In the genomic region with DNA sequence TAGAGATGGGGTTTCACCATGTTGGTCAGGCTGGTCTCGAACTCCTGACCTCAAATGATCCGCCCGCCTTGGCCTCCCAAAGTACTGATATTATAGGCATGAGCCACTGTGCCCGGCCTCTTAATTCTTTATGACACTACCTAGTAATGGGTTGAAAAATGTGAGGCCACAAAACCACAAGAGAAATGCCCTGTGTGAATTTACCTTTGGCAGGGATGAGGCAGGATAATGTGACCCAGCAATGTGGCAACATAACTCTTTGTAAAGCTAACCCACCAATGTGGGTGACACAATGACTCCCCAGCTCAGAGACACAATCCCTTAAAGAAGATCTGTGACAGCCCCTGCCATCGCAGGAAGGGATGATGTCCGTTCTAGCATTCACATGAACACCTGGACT, we compare ENCODE assay signal across 23 cellular contexts.
DNase-seq lines count a peak whose midpoint lies in the region; ATAC-seq and TF ChIP-seq lines count a peak whose summit lies in the region.
"Had no signal": no experiment of that assay in that cellular context is flagged by ENCODE, and none has a peak within 500 bp of the region (broad histone marks: within the 10 kb centered on the region; RNA-seq: fewer than 3 reads in every experiment).

No MANE protein-coding gene starts in this region.

- H3K56ac ChIP-seq in IMR-90 (ENCODE audit: extremely low read depth, insufficient read depth, low read length) = no peak overlapping the region

- dilution Hi-C loops in IMR-90 (cut with HindIII; ENCODE audit: low sequenced_read_pairs, unreplicated experiment) = no loop called here

- H4K91ac ChIP-seq in IMR-90 (ENCODE audit: insufficient read depth, low read depth, low read length) = no peak overlapping the region

- ATAC-seq in IMR-90 (ENCODE audit: low read depth) (no peak), GM18861 (IDR thresholded peaks at IDR 0.05; ENCODE audit: unreplicated experiment) (no peak)
- ATAC-seq: GM12878 had no signal

- BruUV-seq in IMR-90 (replicated peaks; lab: Mats Ljungman, UMichigan) = no TSS peak

- no peak overlapping the region for H2BK15ac ChIP-seq in IMR-90 (ENCODE audit: low read depth, low read length)

- H3K36me3 ChIP-seq in IMR-90 (ENCODE audit: control insufficient read depth, insufficient read depth, low read length) (no peaks in the 10 kb centered on the region), left ventricle myocardium inferior (no peaks in the 10 kb centered on the region)
- H3K36me3 ChIP-seq: BE2C, BLaER1 had no signal

- POLR2A ChIA-PET in IMR-90 (lab: Charles Lee; ENCODE audit: unreplicated experiment) = no interaction called here

- H3K9me3 ChIP-seq in IMR-90 (ENCODE audit: control insufficient read depth, insufficient read depth, low read length) = no peaks in the 10 kb centered on the region
- H3K9me3 ChIP-seq in left ventricle myocardium inferior (replicated peaks) = no peaks in the 10 kb centered on the region
- H3K9me3 ChIP-seq: BE2C, BLaER1 had no signal

- no peak overlapping the region for H2AFZ ChIP-seq in IMR-90 (replicated peaks; ENCODE audit: low read length, poor library complexity)

- H2BK120ac ChIP-seq in IMR-90 (ENCODE audit: low read depth, low read length) = no peak overlapping the region

- in situ Hi-C loops in IMR-90 (cut with MboI; ENCODE audit: low sequenced_read_pairs) = no loop called here

- H2AK5ac ChIP-seq in IMR-90 (ENCODE audit: low read depth, low read length) = no peak overlapping the region

- H3K4me1 ChIP-seq in IMR-90 (ENCODE audit: control insufficient read depth, insufficient read depth, low read length) (no peaks in the 10 kb centered on the region), left ventricle myocardium inferior (no peaks in the 10 kb centered on the region)
- H3K4me1 ChIP-seq: BE2C, BLaER1 had no signal

- H4K5ac ChIP-seq in IMR-90 (ENCODE audit: low read depth, low read length) = no peak overlapping the region

- no peak for DNase-seq in IMR-90
- DNase-seq in LoVo (ENCODE audit: low spot score) = peak; percentile 12
- peak; percentile 92 for DNase-seq in SW480 (ENCODE audit: low spot score)
- no peak for DNase-seq in NCI-H1436 treated with DMSO at 0.1 percent for 48 hours (lab: John Stamatoyannopoulos, UW)
- no peak for DNase-seq in left ventricle myocardium inferior
- DNase-seq: 8988T; ACHN; BE2C; C1 segment of cervical spinal cord; CD4-positive, alpha-beta memory T cell; CD4-positive, CD25-positive, alpha-beta regulatory T cell; CD8-positive, alpha-beta memory T cell; COR-L47; DMS 273 treated with DMSO at 0.1 percent for 48 hours; DMS153; DMS53; DMS79; DND-41; EL; GDM1 had no signal

- TF ChIP-seq RAD21 in IMR-90 (IDR thresholded peaks at IDR 0.05; ENCODE audit: low read length) = no peak

- CTCF ChIA-PET in IMR-90 (lab: Yijun Ruan, JAX) = no interaction called here

- intact Hi-C loops in IMR-90 (cut with micrococcal nuclease) (no loop called here), left ventricle myocardium inferior (cut with micrococcal nuclease) (no loop called here)

- TF ChIP-seq CTCF in IMR-90 (conservative IDR thresholded peaks at IDR 0.05; ENCODE audit: low read depth, low read length) (no peak), left ventricle myocardium inferior (IDR thresholded peaks at IDR 0.05; ENCODE audit: borderline replicate concordance) (no peak)

- no peak overlapping the region for H3K4me2 ChIP-seq in IMR-90 (ENCODE audit: low read depth, low read length)
- H3K4me2 ChIP-seq: BLaER1 had no signal

- no peak overlapping the region for H3K23ac ChIP-seq in IMR-90 (ENCODE audit: low read depth, low read length)

- no peak for TF ChIP-seq POLR2A in IMR-90 (IDR thresholded peaks at IDR 0.05; ENCODE audit: low read depth, low read length)

- no peaks in the 10 kb centered on the region for H4K20me1 ChIP-seq in IMR-90 (ENCODE audit: insufficient read depth, low read length)
- H4K20me1 ChIP-seq: BLaER1 had no signal

- no CpG with 5 or more reads among the region's 6 CpGs for WGBS in IMR-90 (ENCODE audit: extremely low coverage in 2 of 2, insufficient read length in 1 of 2), 2 experiments

- H3K27ac ChIP-seq in IMR-90 (ENCODE audit: insufficient read depth, low read length) = no peak overlapping the region
- no peak overlapping the region for H3K27ac ChIP-seq in left ventricle myocardium inferior (replicated peaks)
- H3K27ac ChIP-seq: BLaER1 had no signal

- no peak overlapping the region for H4K8ac ChIP-seq in IMR-90 (ENCODE audit: low read depth in 2 of 2, low read length in 2 of 2)

- no peak overlapping the region for H3K18ac ChIP-seq in IMR-90 (ENCODE audit: low read depth, low read length)

- H3K14ac ChIP-seq in IMR-90 (replicated peaks; ENCODE audit: low read depth, low read length) = no peak overlapping the region

- H2BK5ac ChIP-seq in IMR-90 (ENCODE audit: low read depth, low read length, poor library complexity, severe bottlenecking) = no peak overlapping the region

- no peak overlapping the region for H3K9ac ChIP-seq in IMR-90 (ENCODE audit: low read depth, low read length)
- H3K9ac ChIP-seq: BLaER1 had no signal

- H3K4me3 ChIP-seq in IMR-90 (ENCODE audit: insufficient read depth, low read depth, low read length) (no peak overlapping the region), left ventricle myocardium inferior (no peak overlapping the region)
- H3K4me3 ChIP-seq: BLaER1, GM12878 had no signal

- H3K9me1 ChIP-seq in IMR-90 (ENCODE audit: insufficient read depth, low read length) = no peaks in the 10 kb centered on the region

- H2BK20ac ChIP-seq in IMR-90 (ENCODE audit: low read depth, low read length) = no peak overlapping the region

- no peak overlapping the region for H3K4ac ChIP-seq in IMR-90 (ENCODE audit: low read depth, low read length)

- H3K27me3 ChIP-seq in IMR-90 (ENCODE audit: control insufficient read depth, insufficient read depth, low read length) (no peaks in the 10 kb centered on the region), left ventricle myocardium inferior (ENCODE audit: low read depth) (no peaks in the 10 kb centered on the region)
- H3K27me3 ChIP-seq: BLaER1 had no signal

- no peaks in the 10 kb centered on the region for H3K79me1 ChIP-seq in IMR-90 (ENCODE audit: low read depth in 1 of 2, low read length in 2 of 2)

- peak overlapping the region; percentile 24 for H2AK9ac ChIP-seq in IMR-90 (replicated peaks; ENCODE audit: low read depth, low read length, poor library complexity)

TF ChIP-seq in IMR-90, 13 proteins besides CTCF, POLR2A, EP300 and RAD21:
- no peak for TF ChIP-seq NFE2L2 (IDR thresholded peaks at IDR 0.05; ENCODE audit: low read depth, low read length)
- TF ChIP-seq CEBPB (IDR thresholded peaks at IDR 0.05; ENCODE audit: low read depth, low read length) = no peak
- no peak for TF ChIP-seq BHLHE40 (IDR thresholded peaks at IDR 0.05; ENCODE audit: low read depth, low read length)
- no peak for TF ChIP-seq MXI1 (IDR thresholded peaks at IDR 0.05; ENCODE audit: borderline replicate concordance, low read depth, low read length)
- no peak for TF ChIP-seq RCOR1 (IDR thresholded peaks at IDR 0.05; ENCODE audit: insufficient replicate concordance, low read length)
- no peak for TF ChIP-seq MAFK (IDR thresholded peaks at IDR 0.05; ENCODE audit: low read depth, low read length)
- TF ChIP-seq, protein P1, sequence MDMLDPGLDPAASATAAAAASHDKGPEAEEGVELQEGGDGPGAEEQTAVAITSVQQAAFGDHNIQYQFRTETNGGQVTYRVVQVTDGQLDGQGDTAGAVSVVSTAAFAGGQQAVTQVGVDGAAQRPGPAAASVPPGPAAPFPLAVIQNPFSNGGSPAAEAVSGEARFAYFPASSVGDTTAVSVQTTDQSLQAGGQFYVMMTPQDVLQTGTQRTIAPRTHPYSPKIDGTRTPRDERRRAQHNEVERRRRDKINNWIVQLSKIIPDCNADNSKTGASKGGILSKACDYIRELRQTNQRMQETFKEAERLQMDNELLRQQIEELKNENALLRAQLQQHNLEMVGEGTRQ (IDR thresholded peaks at IDR 0.05; ENCODE audit: low read depth, low read length) = no peak
- TF ChIP-seq CHD1 (IDR thresholded peaks at IDR 0.05; ENCODE audit: low read depth, low read length) = no peak
- no peak for TF ChIP-seq FOS (IDR thresholded peaks at IDR 0.05; ENCODE audit: low read depth, low read length)
- TF ChIP-seq, protein P2, sequence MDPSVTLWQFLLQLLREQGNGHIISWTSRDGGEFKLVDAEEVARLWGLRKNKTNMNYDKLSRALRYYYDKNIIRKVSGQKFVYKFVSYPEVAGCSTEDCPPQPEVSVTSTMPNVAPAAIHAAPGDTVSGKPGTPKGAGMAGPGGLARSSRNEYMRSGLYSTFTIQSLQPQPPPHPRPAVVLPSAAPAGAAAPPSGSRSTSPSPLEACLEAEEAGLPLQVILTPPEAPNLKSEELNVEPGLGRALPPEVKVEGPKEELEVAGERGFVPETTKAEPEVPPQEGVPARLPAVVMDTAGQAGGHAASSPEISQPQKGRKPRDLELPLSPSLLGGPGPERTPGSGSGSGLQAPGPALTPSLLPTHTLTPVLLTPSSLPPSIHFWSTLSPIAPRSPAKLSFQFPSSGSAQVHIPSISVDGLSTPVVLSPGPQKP (IDR thresholded peaks at IDR 0.05; ENCODE audit: borderline replicate concordance, low read depth, low read length) = no peak
- TF ChIP-seq RFX5 (IDR thresholded peaks at IDR 0.05; ENCODE audit: low read depth, low read length) = no peak
- no peak for TF ChIP-seq MAZ (IDR thresholded peaks at IDR 0.05; ENCODE audit: borderline replicate concordance, low read depth, low read length)
- TF ChIP-seq SMC3 (IDR thresholded peaks at IDR 0.05; ENCODE audit: low read depth, low read length) = no peak

Comparison
In these comparisons a context has a peak if more than half of its experiments do, and no peak if none do; other contexts are left out.
1. DNase-seq: peak in LoVo (single experiment) and SW480 (single experiment); none in IMR-90 (single experiment), NCI-H1436 treated with DMSO at 0.1 percent for 48 hours (single experiment) and left ventricle myocardium inferior (single experiment).